Comparison of ENCODE assay signal across 1 cellular context in the genomic region with DNA sequence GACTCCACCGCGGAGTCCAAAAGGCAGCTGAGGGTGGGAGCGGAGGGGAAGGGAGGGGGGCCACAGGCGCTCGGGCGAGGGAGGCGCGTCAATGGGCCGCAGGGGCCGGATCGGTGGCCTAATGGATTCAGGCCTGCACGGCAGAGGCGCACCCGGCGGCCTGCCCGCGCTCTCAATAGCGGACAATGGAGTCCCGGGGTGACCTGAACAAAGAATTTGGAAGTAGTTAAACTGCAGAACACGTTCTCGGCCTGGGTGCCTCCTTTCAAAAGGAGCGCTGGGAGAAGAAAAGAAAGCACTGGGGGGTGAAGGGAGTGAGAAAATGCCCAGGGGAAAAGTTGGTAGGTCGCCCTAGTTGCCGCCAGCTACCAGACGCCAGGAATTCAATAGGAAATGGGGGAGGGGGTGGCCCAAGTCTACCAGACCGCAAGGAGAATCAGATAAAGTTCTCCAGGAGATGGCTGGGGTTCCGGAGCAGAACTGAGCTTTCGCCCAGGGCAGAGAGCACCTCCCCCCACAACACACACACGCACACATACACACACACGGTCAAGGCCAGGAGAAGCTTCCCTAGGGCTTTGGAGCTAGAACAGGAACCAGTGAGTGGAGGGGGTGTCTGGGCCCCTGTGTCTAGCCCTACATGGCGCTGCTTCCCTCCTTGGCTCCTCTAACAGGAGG.
TF ChIP-seq lines count a peak whose summit lies in the region.

No MANE protein-coding gene starts in this region.

TF ChIP-seq in WTC11, 78 proteins besides CTCF, POLR2A, EP300 and RAD21 (continued from another document):
- TF ChIP-seq, protein P1, sequence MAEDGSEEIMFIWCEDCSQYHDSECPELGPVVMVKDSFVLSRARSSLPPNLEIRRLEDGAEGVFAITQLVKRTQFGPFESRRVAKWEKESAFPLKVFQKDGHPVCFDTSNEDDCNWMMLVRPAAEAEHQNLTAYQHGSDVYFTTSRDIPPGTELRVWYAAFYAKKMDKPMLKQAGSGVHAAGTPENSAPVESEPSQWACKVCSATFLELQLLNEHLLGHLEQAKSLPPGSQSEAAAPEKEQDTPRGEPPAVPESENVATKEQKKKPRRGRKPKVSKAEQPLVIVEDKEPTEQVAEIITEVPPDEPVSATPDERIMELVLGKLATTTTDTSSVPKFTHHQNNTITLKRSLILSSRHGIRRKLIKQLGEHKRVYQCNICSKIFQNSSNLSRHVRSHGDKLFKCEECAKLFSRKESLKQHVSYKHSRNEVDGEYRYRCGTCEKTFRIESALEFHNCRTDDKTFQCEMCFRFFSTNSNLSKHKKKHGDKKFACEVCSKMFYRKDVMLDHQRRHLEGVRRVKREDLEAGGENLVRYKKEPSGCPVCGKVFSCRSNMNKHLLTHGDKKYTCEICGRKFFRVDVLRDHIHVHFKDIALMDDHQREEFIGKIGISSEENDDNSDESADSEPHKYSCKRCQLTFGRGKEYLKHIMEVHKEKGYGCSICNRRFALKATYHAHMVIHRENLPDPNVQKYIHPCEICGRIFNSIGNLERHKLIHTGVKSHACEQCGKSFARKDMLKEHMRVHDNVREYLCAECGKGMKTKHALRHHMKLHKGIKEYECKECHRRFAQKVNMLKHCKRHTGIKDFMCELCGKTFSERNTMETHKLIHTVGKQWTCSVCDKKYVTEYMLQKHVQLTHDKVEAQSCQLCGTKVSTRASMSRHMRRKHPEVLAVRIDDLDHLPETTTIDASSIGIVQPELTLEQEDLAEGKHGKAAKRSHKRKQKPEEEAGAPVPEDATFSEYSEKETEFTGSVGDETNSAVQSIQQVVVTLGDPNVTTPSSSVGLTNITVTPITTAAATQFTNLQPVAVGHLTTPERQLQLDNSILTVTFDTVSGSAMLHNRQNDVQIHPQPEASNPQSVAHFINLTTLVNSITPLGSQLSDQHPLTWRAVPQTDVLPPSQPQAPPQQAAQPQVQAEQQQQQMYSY (CRISPR knock-in tag; IDR thresholded peaks at IDR 0.05) = no peak
- TF ChIP-seq HMGA2 (CRISPR knock-in tag; IDR thresholded peaks at IDR 0.05) = no peak
